In the genomic region with DNA sequence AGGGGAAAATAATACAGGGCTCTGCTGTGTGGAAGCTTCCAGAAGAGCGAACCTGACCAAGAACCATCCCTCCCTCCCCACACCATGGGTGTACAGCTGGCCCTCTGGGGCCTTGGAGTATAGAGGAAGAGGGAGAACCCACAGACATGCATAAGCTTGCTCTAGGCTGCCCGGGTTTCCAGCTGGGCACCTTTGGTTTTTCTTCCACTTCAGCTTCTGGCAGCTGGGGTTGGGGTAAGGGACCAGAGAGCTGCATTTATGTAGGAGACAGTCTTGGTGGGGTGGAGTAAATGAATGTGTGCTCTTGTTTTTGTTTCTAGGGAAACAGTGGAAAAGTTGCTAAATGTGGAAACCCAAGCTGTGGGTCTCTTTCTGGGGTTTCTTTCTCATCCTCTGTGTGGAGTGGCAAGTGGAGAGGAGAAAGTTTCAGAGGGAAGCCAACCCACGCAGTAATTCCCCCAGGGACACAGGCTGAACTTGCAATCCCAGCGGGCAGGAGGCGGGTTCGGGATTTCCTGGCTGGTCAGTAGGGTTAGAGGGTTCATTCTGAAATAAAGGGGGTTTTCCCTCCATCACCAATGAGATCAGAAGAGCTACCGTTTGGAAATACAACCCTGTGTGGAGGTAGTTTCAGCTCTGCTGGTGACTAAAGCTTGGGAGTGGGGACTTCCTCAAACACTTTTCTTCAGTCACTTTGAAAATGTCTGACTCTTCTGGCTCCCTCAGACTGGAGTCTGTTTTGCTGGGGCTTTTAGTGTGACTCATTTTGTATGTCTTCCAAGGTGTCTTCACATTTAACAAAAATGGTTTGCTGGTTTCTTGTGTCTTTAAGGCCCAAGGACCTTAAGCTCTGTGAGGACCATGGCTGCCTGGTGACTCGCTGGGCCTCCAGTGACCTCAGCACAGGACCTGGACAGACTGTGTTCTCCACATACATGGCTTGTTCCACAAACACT, we compare ENCODE assay signal across 8 cellular contexts. TPM values are rescaled to one million over a fixed set of nuclear protein-coding genes. Genes with fewer than 3 reads are reported as not detected.
DNase-seq lines count a peak whose midpoint lies in the region; ATAC-seq lines count a peak whose summit lies in the region.

No MANE protein-coding gene starts in this region.

- peaks cover 0 to 3% of the 10 kb centered on the region in 2 donors for H3K9me3 Mint-ChIP-seq in activated T-cell treated with anti-CD3 and anti-CD28 coated beads, Interleukin-2, amount 50 U/mL, for 72 hours

- H3K4me3 Mint-ChIP-seq in activated T-cell treated with anti-CD3 and anti-CD28 coated beads, Interleukin-2, amount 50 U/mL, for 72 hours, result peak overlapping the region; percentile 79 to 80

- peak overlapping the region; percentile 93 for H3K27ac Mint-ChIP-seq in activated T-cell treated with anti-CD3 and anti-CD28 coated beads, Interleukin-2, amount 50 U/mL, for 72 hours

- H3K36me3 Mint-ChIP-seq in activated T-cell treated with anti-CD3 and anti-CD28 coated beads, Interleukin-2, amount 50 U/mL, for 72 hours (ENCODE audit: insufficient read depth in 2 of 2), result peaks cover 3 to 4% of the 10 kb centered on the region in 2 donors

- DNase-seq in A172 (ENCODE audit: low spot score), result peak; percentile 53
- DNase-seq in activated T-cell treated with anti-CD3 and anti-CD28 coated beads, Interleukin-2, amount 50 U/mL, for 72 hours, result peak; percentile 55 to 63
- peak; percentile 92 for DNase-seq in kidney tubule cell (ENCODE audit: low spot score)
- no peak for DNase-seq in cerebellar cortex (ENCODE audit: low spot score)
- no peak for DNase-seq in UCSD-AML1 (lab: John Stamatoyannopoulos, UW; ENCODE audit: unreplicated experiment)
- DNase-seq in GDM1 (lab: John Stamatoyannopoulos, UW), result no peak

- peak; percentile 42 for ATAC-seq in GM18873 (IDR thresholded peaks at IDR 0.05; ENCODE audit: low FRiP score, unreplicated experiment)
- ATAC-seq in HG03196 (IDR thresholded peaks at IDR 0.05; ENCODE audit: unreplicated experiment), result peak; percentile 52
- ATAC-seq in activated T-cell treated with anti-CD3 and anti-CD28 coated beads, Interleukin-2, amount 50 U/mL, for 72 hours (replicated peaks in 1 of 2), result peak; percentile 88 to 91

- H3K27me3 Mint-ChIP-seq in activated T-cell treated with anti-CD3 and anti-CD28 coated beads, Interleukin-2, amount 50 U/mL, for 72 hours (ENCODE audit: low read depth), result no peaks in the 10 kb centered on the region

- peaks cover 58% of the 10 kb centered on the region for H3K4me1 Mint-ChIP-seq in activated T-cell treated with anti-CD3 and anti-CD28 coated beads, Interleukin-2, amount 50 U/mL, for 72 hours (ENCODE audit: low read depth)

RNA-seq across cellular contexts. Expression of gene SRGN, which starts 22.2 kb away (rescaled TPM):
- 125 and 182 TPM in 2 replicates for total RNA-seq in A172 (2014; rRNA removed; shearing (Covaris generic))
- 100 to 1,000 TPM; 439 to 902 TPM for total RNA-seq in activated T-cell treated with anti-CD3 and anti-CD28 coated beads, Interleukin-2, amount 50 U/mL, for 72 hours

RNA-seq across cellular contexts. Expression of gene VPS26A, which starts 58.3 kb away (rescaled TPM):
- 46.3 and 46.6 TPM in 2 replicates for total RNA-seq in A172 (2014; rRNA removed; shearing (Covaris generic))
- 10 to 100 TPM; 39.0 to 39.1 TPM for total RNA-seq in activated T-cell treated with anti-CD3 and anti-CD28 coated beads, Interleukin-2, amount 50 U/mL, for 72 hours

Comparison
In these comparisons a context has a peak if more than half of its experiments do, and no peak if none do; other contexts are left out.
1. DNase-seq: peak in A172 (single experiment), activated T-cell treated with anti-CD3 and anti-CD28 coated beads, Interleukin-2, amount 50 U/mL, for 72 hours (2 of 2) and kidney tubule cell (single experiment); none in cerebellar cortex (single experiment), UCSD-AML1 (single experiment) and GDM1 (single experiment).
2. Peak in every context shown above with its lines, with median percentiles within 50 percentile points of each other: ATAC-seq.